In genomic region chr5:176542596-176543427, GRCh38 we compare ENCODE assay signal across 8 cellular contexts. TPM values are rescaled to one million over a fixed set of nuclear protein-coding genes. Genes with fewer than 3 reads are reported as not detected.
DNase-seq lines count a peak whose midpoint lies in the region; FAIRE-seq and TF ChIP-seq lines count a peak whose summit lies in the region.

No MANE protein-coding gene starts in this region.

- H3K27ac ChIP-seq in adipose tissue (ENCODE audit: low read depth, low read length) (peak overlapping the region; percentile 4), small intestine (ENCODE audit: low read depth in 1 of 2, low read length in 1 of 2) (peak overlapping the region; percentile 98 to 99)

- intact Hi-C loops in activated CD4-positive, alpha-beta T cell treated with anti-CD3 and anti-CD28 coated beads, Interleukin-2, amount 10 ng/mL, durations not matched to agents 24 days and 14 days (cut with micrococcal nuclease), result loop anchor here (1.0 kb wide), 1 partner anchor 95 kb away; the partner anchor contains the start of gene FAF2

- WGBS in adipose tissue, 3 donors, result 0 to 1% (median 1%) methylated on average over 67 to 110 of the region's 110 CpGs
- 0 to 1% (median 1%) methylated on average over 60 to 110 of the region's 110 CpGs for WGBS in small intestine, 3 donors

- H3K9me3 ChIP-seq in Loucy (ENCODE audit: insufficient read depth, low read depth, low read length), result no peaks in the 10 kb centered on the region
- H3K9me3 ChIP-seq in iPS-15b (ENCODE audit: control insufficient read depth, insufficient read depth, low read length), result no peaks in the 10 kb centered on the region
- H3K9me3 ChIP-seq in small intestine (ENCODE audit: control insufficient read depth, low read depth), result no peaks in the 10 kb centered on the region

- DNase-seq in activated CD4-positive, alpha-beta T cell treated with anti-CD3 and anti-CD28 coated beads, Interleukin-2, amount 10 ng/mL, durations not matched to agents 24 days and 14 days, result no peak
- no peak for DNase-seq in activated CD4-positive, alpha-beta T cell treated with anti-CD3 and anti-CD28 coated beads, Interleukin-2, amount 50 U/mL, for 4 hours
- peak; percentile 94 for DNase-seq in H7
- DNase-seq in small intestine, result peak; percentile 46
- DNase-seq in inferior parietal cortex (ENCODE audit: extremely low spot score), result no peak

- no peaks in the 10 kb centered on the region for H3K36me3 Mint-ChIP-seq in activated CD4-positive, alpha-beta T cell treated with anti-CD3 and anti-CD28 coated beads, Interleukin-2, amount 10 ng/mL, durations not matched to agents 24 days and 14 days (ENCODE audit: low read depth)

- peaks cover 20% of the 10 kb centered on the region; the same call in 1 of the 2 replicates for H3K79me2 ChIP-seq in Loucy (ENCODE audit: insufficient read depth, low read length)

- H3F3A ChIP-seq in Loucy (ENCODE audit: low read depth), result no peaks in the 10 kb centered on the region

- peak overlapping the region; percentile 83 for H3K4me2 ChIP-seq in Loucy (ENCODE audit: low read depth, low read length, poor library complexity, severe bottlenecking)

- H3K9ac ChIP-seq in Loucy (ENCODE audit: low read depth, low read length, poor library complexity, severe bottlenecking) (peak overlapping the region; percentile 88), iPS-15b (ENCODE audit: low read depth, low read length) (peak overlapping the region; percentile 19)

- peak overlapping the region; percentile 88 for H3K27ac Mint-ChIP-seq in activated CD4-positive, alpha-beta T cell treated with anti-CD3 and anti-CD28 coated beads, Interleukin-2, amount 10 ng/mL, durations not matched to agents 24 days and 14 days

- TF ChIP-seq CTCF in Loucy (conservative IDR thresholded peaks at IDR 0.05; ENCODE audit: low read length), result no peak; the same call in 1 of the 2 replicates

- no peaks in the 10 kb centered on the region for H3K27me3 Mint-ChIP-seq in activated CD4-positive, alpha-beta T cell treated with anti-CD3 and anti-CD28 coated beads, Interleukin-2, amount 10 ng/mL, durations not matched to agents 24 days and 14 days

- H3K27me3 ChIP-seq in H7 (ENCODE audit: control insufficient read depth, insufficient read depth, low read length) (no peaks in the 10 kb centered on the region), Loucy (ENCODE audit: insufficient read depth, low read length, poor library complexity, severe bottlenecking) (no peaks in the 10 kb centered on the region), iPS-15b (ENCODE audit: control insufficient read depth, insufficient read depth, low read length) (no peaks in the 10 kb centered on the region), small intestine (ENCODE audit: control insufficient read depth in 2 of 2, insufficient read depth in 2 of 2, low read length in 2 of 2) (no peaks in the 10 kb centered on the region)

- no peaks in the 10 kb centered on the region for H3K36me3 ChIP-seq in H7 (replicated peaks; ENCODE audit: control insufficient read depth, insufficient read depth, low read length)
- H3K36me3 ChIP-seq in Loucy (ENCODE audit: insufficient read depth, low read length), result no peaks in the 10 kb centered on the region
- H3K36me3 ChIP-seq in iPS-15b (ENCODE audit: control insufficient read depth, insufficient read depth, low read length), result no peaks in the 10 kb centered on the region
- H3K36me3 ChIP-seq in small intestine (ENCODE audit: control insufficient read depth in 2 of 2, insufficient read depth in 2 of 2, low read length in 2 of 2), result no peaks in the 10 kb centered on the region

- peaks cover 12% of the 10 kb centered on the region for H3K4me1 ChIP-seq in Loucy (ENCODE audit: insufficient read depth, low read length, poor library complexity, severe bottlenecking)
- peaks cover 17% of the 10 kb centered on the region for H3K4me1 ChIP-seq in iPS-15b (ENCODE audit: control insufficient read depth, insufficient read depth, low read length)
- peaks cover 3 to 7% of the 10 kb centered on the region in 2 donors for H3K4me1 ChIP-seq in small intestine (ENCODE audit: control insufficient read depth in 2 of 2, insufficient read depth in 1 of 2, low read depth in 1 of 2, low read length in 1 of 2)

- peaks cover 56% of the 10 kb centered on the region for H3K4me1 Mint-ChIP-seq in activated CD4-positive, alpha-beta T cell treated with anti-CD3 and anti-CD28 coated beads, Interleukin-2, amount 10 ng/mL, durations not matched to agents 24 days and 14 days

- H2AFZ ChIP-seq in Loucy (ENCODE audit: low read length), result no peak overlapping the region; the same call in 1 of the 2 replicates

- H3K4me3 ChIP-seq in H7 (ENCODE audit: insufficient read depth, low read depth, low read length) (peak overlapping the region; percentile 79), Loucy (ENCODE audit: low read length, poor library complexity, severe bottlenecking) (peak overlapping the region; percentile 84), iPS-15b (ENCODE audit: low read depth, low read length) (peak overlapping the region; percentile 84), small intestine (ENCODE audit: low read depth in 1 of 2, low read length in 2 of 2) (peak overlapping the region; percentile 58 to 90)

- H3K9me2 ChIP-seq in Loucy (replicated peaks; ENCODE audit: low read depth, low read length), result no peaks in the 10 kb centered on the region

- no peaks in the 10 kb centered on the region for H3K9me3 Mint-ChIP-seq in activated CD4-positive, alpha-beta T cell treated with anti-CD3 and anti-CD28 coated beads, Interleukin-2, amount 10 ng/mL, durations not matched to agents 24 days and 14 days

- FAIRE-seq in small intestine (lab: Jason Lieb, UNC), result no peak

- peak overlapping the region; percentile 95 for H3K4me3 Mint-ChIP-seq in activated CD4-positive, alpha-beta T cell treated with anti-CD3 and anti-CD28 coated beads, Interleukin-2, amount 10 ng/mL, durations not matched to agents 24 days and 14 days

- H4K20me1 ChIP-seq in Loucy (ENCODE audit: insufficient read depth, low read length, poor library complexity, severe bottlenecking), result no peaks in the 10 kb centered on the region

RNA-seq across cellular contexts. Expression of gene RNF44, which starts 5.6 kb away (rescaled TPM):
- 71.4 and 74.0 TPM in 2 replicates for total RNA-seq in activated CD4-positive, alpha-beta T cell treated with anti-CD3 and anti-CD28 coated beads, Interleukin-2, amount 10 ng/mL, durations not matched to agents 24 days and 14 days
- total RNA-seq in H7 (2014; rRNA removed; shearing (Covaris generic)), result 67.4 and 75.6 TPM in 2 replicates
- polyA plus RNA-seq in adipose tissue (10 to 100 TPM; 13.9 to 19.2 (median 17.0) TPM), small intestine (10 to 100 TPM; 13.5 to 27.0 (median 14.5) TPM)

RNA-seq across cellular contexts. Expression of gene CDHR2, which starts 6.3 kb away (rescaled TPM):
- total RNA-seq in activated CD4-positive, alpha-beta T cell treated with anti-CD3 and anti-CD28 coated beads, Interleukin-2, amount 10 ng/mL, durations not matched to agents 24 days and 14 days, result 0.35 and 0.45 TPM in 2 replicates
- total RNA-seq in H7 (2014; rRNA removed; shearing (Covaris generic)), result 0.04 and 0.21 TPM in 2 replicates
- polyA plus RNA-seq in adipose tissue (under 1 TPM; 0.07 to 0.42 (median 0.11) TPM), small intestine (100 to 1,000 TPM in 2 of 3 donors, 10 to 100 TPM in 1; 50.1 to 545 (median 411) TPM)

Comparison
In these comparisons a context has a peak if more than half of its experiments do, and no peak if none do; other contexts are left out.
1. DNase-seq: peak in H7 (single experiment) and small intestine (single experiment); none in activated CD4-positive, alpha-beta T cell treated with anti-CD3 and anti-CD28 coated beads, Interleukin-2, amount 10 ng/mL, durations not matched to agents 24 days and 14 days (single experiment), activated CD4-positive, alpha-beta T cell treated with anti-CD3 and anti-CD28 coated beads, Interleukin-2, amount 50 U/mL, for 4 hours (0 of 2) and inferior parietal cortex (single experiment).
2. Peak in every context shown above with its lines, with median percentiles within 50 percentile points of each other: H3K4me3 ChIP-seq.